9 cellular contexts compared by ENCODE assay signal in the genomic region with DNA sequence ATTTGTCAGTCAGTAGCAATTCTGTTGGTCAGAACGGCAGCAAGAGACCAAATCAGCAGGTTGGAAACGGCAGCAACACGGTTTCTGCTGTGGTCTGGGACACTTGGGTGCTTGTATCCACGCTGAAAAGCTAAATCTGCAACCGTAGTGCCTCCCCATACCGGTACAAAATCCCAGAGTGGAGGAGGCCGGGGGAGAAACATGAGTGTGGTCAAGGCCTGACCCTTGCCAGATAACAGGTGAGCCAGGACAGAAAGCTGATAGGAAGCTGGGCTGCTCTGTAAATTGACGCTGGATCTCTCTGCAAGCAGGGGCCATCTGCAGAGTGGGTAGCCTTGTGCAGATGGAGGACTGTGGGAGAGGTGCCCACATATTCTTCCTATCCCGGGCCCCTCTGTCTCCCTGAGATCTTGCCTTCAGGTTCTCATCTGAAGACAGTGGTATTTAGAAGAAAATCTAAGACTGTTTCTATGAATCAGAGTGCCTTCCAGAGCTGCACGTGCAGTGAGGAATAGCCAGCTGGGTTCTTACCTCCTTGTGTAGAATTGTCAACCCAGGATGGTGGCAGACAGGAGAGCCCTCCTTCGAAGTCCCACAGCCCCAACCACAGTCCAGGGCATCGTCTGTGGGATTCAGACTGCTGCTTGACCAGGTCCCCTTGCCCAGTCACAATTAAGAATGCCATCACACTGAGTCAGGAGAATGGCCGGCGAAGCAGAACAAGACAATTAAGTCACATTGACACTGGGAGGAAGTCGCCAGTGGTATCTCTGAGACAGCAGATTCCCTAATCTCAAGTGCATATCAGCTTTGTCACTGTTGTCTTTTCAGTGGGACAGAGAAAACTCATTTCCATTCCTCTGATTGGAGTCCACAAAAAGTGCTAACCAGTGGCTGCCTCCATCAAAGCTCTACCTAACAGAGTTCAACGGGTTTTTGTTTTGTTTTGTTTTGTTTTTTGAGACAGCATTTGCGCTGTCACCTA.
DNase-seq lines count a peak whose midpoint lies in the region; TF ChIP-seq lines count a peak whose summit lies in the region.
"Had no signal": no experiment of that assay in that cellular context is flagged by ENCODE, and none has a peak within 500 bp of the region (broad histone marks: within the 10 kb centered on the region; RNA-seq: fewer than 3 reads in every experiment).

No MANE protein-coding gene starts in this region.

- H3K79me2 ChIP-seq in PC-9 (ENCODE audit: low read depth): no peaks in the 10 kb centered on the region

- CTCF ChIA-PET in PC-9 (lab: Charles Lee): interaction anchor here (0.6 kb wide), 1 partner anchor 18 kb away, joined by 3 read pairs; no protein-coding TSS in a partner anchor

- H3K27me3 Mint-ChIP-seq in immature natural killer cell (ENCODE audit: low read depth in 3 of 3): no peaks in the 10 kb centered on the region
- H3K27me3 Mint-ChIP-seq: progenitor cell of endocrine pancreas had no signal

- H3K27ac ChIP-seq in PC-9: no peak overlapping the region; the same call in 1 of the 2 replicates
- H3K27ac ChIP-seq in uterus: peak overlapping the region; percentile 46 to 54

- H3K36me3 ChIP-seq in PC-9 (ENCODE audit: low read depth) (no peaks in the 10 kb centered on the region), uterus (no peaks in the 10 kb centered on the region)

- H3K9me2 ChIP-seq in PC-9 (ENCODE audit: insufficient read depth): 0 out of 2 replicates have a peak, but pooled peaks cover 5% of the 10 kb centered on the region

- POLR2A ChIA-PET in PC-9 (lab: Charles Lee; ENCODE audit: unreplicated experiment): interaction anchor here (0.6 to 0.7 kb wide), 4 partner anchors 19 to 1237 kb away, joined by 4 to 7 read pairs (median 4); a partner anchor contains a TSS

- H3K4me2 ChIP-seq in PC-9: no peak overlapping the region

- DNase-seq in activated naive CD4-positive, alpha-beta T cell treated with Interleukin-2 at 50 U/mL for 16 hours: peak; percentile 25
- DNase-seq in activated naive CD4-positive, alpha-beta T cell treated with anti-CD3 and anti-CD28 coated beads, Interleukin-2, amount 50 U/mL, for 16 hours: no peak
- DNase-seq in PC-9 (peak; percentile 44 to 61), immature natural killer cell (peak; percentile 24 to 38 (median 33)), uterus (no peak), T1000 (lab: John Stamatoyannopoulos, UW) (no peak), NCI-H1436 treated with DMSO at 0.1 percent for 48 hours (lab: John Stamatoyannopoulos, UW) (no peak)
- DNase-seq in stimulated activated CD4-positive, alpha-beta T cell treated with anti-CD3 and anti-CD28 coated beads, Interleukin-4, amount 100 ng/mL, for 4 hours: no peak

- no peak for TF ChIP-seq CTCF in PC-9 (conservative IDR thresholded peaks at IDR 0.05)
- no peak for TF ChIP-seq CTCF in uterus (IDR thresholded peaks at IDR 0.05)

- intact Hi-C loops in PC-9 (cut with micrococcal nuclease; ENCODE audit: unreplicated experiment) (no loop called here), uterus (cut with DNase I; ENCODE audit: low total_unique reads) (no loop called here)

- H3K4me3 ChIP-seq in PC-9 (no peak overlapping the region), uterus (no peak overlapping the region)

- H3K9me3 ChIP-seq in PC-9 (ENCODE audit: insufficient read depth, low read depth) (no peaks in the 10 kb centered on the region; the same call in 1 of the 2 replicates), uterus (no peaks in the 10 kb centered on the region)

- H3K4me3 Mint-ChIP-seq in immature natural killer cell: peak overlapping the region; percentile 89 to 94 (median 90)

- BruUV-seq in PC-9 (replicated peaks; lab: Mats Ljungman, UMichigan): no TSS peak

- H3K4me1 ChIP-seq in PC-9 (replicated peaks; ENCODE audit: insufficient read depth) (no peaks in the 10 kb centered on the region), uterus (no peaks in the 10 kb centered on the region)

- H3K27me3 ChIP-seq in PC-9 (ENCODE audit: insufficient read depth, low read depth): no peaks in the 10 kb centered on the region
- H3K27me3 ChIP-seq in uterus: no peaks in the 10 kb centered on the region

- H2AFZ ChIP-seq in PC-9: 0 out of 2 replicates have a peak overlapping the region, but pooled peaks have one; percentile 60

- H3K27ac Mint-ChIP-seq in immature natural killer cell: peak overlapping the region; percentile 91 to 100 (median 98)
- H3K27ac Mint-ChIP-seq: progenitor cell of endocrine pancreas had no signal

- peaks cover 73 to 84% of the 10 kb centered on the region in 2 donors for H3K4me1 Mint-ChIP-seq in immature natural killer cell

- H4K20me1 ChIP-seq in PC-9 (ENCODE audit: insufficient read depth): no peaks in the 10 kb centered on the region

- H3K36me3 Mint-ChIP-seq in immature natural killer cell: peaks cover 0 to 4% (median 4%) of the 10 kb centered on the region in 3 donors

- no peaks in the 10 kb centered on the region for H3F3A ChIP-seq in PC-9 (ENCODE audit: insufficient read depth, low read depth)

- H3K9me3 Mint-ChIP-seq in immature natural killer cell: no peaks in the 10 kb centered on the region

- no peak for TF ChIP-seq POLR2A in uterus (IDR thresholded peaks at IDR 0.05)

Comparison
In these comparisons a context has a peak if more than half of its experiments do, and no peak if none do; other contexts are left out.
1. DNase-seq: peak in activated naive CD4-positive, alpha-beta T cell treated with Interleukin-2 at 50 U/mL for 16 hours (single experiment), PC-9 (2 of 2) and immature natural killer cell (3 of 3); none in activated naive CD4-positive, alpha-beta T cell treated with anti-CD3 and anti-CD28 coated beads, Interleukin-2, amount 50 U/mL, for 16 hours (single experiment), uterus (0 of 2), T1000 (single experiment), NCI-H1436 treated with DMSO at 0.1 percent for 48 hours (single experiment) and stimulated activated CD4-positive, alpha-beta T cell treated with anti-CD3 and anti-CD28 coated beads, Interleukin-4, amount 100 ng/mL, for 4 hours (0 of 2).